ENCODE assay signal across 1 cellular context in the genomic region with DNA sequence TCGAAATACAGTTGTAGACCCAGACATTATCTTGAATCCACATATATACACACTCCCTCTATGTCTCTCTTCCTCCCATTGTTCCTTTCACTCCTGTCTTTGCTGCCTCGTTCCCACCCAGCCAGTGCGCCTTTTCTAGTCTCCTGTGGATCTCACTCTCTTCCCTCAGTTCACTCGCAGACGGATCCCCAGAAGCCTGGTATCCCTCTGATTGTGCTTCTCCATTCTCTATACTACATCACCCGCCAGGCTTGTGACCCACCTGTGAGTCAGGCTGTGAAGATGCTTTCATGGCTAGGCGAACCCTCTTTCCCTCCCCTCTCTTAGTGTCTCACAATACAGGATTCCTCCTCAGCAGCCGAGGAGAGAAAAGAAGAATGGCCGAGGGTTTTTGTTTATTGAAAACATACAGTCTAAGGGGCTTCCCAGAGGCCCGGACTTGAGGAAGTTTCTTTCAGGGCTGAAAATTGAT.
TF ChIP-seq lines count a peak whose summit lies in the region.

No MANE protein-coding gene starts in this region.

TF ChIP-seq in HepG2, 621 proteins besides CTCF, POLR2A, EP300 and RAD21:
- TF ChIP-seq, protein P1, sequence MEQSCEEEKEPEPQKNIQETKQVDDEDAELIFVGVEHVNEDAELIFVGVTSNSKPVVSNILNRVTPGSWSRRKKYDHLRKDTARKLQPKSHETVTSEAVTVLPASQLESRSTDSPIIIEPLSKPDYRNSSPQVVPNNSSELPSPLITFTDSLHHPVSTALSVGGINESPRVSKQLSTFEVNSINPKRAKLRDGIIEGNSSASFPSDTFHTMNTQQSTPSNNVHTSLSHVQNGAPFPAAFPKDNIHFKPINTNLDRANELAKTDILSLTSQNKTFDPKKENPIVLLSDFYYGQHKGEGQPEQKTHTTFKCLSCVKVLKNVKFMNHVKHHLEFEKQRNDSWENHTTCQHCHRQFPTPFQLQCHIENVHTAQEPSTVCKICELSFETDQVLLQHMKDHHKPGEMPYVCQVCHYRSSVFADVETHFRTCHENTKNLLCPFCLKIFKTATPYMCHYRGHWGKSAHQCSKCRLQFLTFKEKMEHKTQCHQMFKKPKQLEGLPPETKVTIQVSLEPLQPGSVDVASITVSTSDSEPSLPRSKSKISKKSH (CRISPR knock-in tag; IDR thresholded peaks at IDR 0.05; ENCODE audit: borderline replicate concordance): no peak
- no peak for TF ChIP-seq ZNF768 (CRISPR knock-in tag; IDR thresholded peaks at IDR 0.05)
- TF ChIP-seq, protein P2, sequence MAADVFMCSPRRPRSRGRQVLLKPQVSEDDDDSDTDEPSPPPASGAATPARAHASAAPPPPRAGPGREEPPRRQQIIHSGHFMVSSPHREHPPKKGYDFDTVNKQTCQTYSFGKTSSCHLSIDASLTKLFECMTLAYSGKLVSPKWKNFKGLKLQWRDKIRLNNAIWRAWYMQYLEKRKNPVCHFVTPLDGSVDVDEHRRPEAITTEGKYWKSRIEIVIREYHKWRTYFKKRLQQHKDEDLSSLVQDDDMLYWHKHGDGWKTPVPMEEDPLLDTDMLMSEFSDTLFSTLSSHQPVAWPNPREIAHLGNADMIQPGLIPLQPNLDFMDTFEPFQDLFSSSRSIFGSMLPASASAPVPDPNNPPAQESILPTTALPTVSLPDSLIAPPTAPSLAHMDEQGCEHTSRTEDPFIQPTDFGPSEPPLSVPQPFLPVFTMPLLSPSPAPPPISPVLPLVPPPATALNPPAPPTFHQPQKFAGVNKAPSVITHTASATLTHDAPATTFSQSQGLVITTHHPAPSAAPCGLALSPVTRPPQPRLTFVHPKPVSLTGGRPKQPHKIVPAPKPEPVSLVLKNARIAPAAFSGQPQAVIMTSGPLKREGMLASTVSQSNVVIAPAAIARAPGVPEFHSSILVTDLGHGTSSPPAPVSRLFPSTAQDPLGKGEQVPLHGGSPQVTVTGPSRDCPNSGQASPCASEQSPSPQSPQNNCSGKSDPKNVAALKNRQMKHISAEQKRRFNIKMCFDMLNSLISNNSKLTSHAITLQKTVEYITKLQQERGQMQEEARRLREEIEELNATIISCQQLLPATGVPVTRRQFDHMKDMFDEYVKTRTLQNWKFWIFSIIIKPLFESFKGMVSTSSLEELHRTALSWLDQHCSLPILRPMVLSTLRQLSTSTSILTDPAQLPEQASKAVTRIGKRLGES (CRISPR knock-in tag; IDR thresholded peaks at IDR 0.05; ENCODE audit: borderline replicate concordance): no peak
- TF ChIP-seq ZNF558 (CRISPR knock-in tag; IDR thresholded peaks at IDR 0.05; ENCODE audit: borderline replicate concordance): no peak
- TF ChIP-seq GLI4 (CRISPR knock-in tag; IDR thresholded peaks at IDR 0.05; ENCODE audit: borderline replicate concordance): no peak
- TF ChIP-seq ZNF3 (CRISPR knock-in tag; IDR thresholded peaks at IDR 0.05): no peak
- TF ChIP-seq, protein P3, sequence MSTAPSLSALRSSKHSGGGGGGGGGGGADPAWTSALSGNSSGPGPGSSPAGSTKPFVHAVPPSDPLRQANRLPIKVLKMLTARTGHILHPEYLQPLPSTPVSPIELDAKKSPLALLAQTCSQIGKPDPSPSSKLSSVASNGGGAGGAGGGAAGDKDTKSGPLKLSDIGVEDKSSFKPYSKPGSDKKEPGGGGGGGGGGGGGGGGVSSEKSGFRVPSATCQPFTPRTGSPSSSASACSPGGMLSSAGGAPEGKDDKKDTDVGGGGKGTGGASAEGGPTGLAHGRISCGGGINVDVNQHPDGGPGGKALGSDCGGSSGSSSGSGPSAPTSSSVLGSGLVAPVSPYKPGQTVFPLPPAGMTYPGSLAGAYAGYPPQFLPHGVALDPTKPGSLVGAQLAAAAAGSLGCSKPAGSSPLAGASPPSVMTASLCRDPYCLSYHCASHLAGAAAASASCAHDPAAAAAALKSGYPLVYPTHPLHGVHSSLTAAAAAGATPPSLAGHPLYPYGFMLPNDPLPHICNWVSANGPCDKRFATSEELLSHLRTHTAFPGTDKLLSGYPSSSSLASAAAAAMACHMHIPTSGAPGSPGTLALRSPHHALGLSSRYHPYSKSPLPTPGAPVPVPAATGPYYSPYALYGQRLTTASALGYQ (CRISPR knock-in tag; IDR thresholded peaks at IDR 0.05): no peak
- TF ChIP-seq, protein P4, sequence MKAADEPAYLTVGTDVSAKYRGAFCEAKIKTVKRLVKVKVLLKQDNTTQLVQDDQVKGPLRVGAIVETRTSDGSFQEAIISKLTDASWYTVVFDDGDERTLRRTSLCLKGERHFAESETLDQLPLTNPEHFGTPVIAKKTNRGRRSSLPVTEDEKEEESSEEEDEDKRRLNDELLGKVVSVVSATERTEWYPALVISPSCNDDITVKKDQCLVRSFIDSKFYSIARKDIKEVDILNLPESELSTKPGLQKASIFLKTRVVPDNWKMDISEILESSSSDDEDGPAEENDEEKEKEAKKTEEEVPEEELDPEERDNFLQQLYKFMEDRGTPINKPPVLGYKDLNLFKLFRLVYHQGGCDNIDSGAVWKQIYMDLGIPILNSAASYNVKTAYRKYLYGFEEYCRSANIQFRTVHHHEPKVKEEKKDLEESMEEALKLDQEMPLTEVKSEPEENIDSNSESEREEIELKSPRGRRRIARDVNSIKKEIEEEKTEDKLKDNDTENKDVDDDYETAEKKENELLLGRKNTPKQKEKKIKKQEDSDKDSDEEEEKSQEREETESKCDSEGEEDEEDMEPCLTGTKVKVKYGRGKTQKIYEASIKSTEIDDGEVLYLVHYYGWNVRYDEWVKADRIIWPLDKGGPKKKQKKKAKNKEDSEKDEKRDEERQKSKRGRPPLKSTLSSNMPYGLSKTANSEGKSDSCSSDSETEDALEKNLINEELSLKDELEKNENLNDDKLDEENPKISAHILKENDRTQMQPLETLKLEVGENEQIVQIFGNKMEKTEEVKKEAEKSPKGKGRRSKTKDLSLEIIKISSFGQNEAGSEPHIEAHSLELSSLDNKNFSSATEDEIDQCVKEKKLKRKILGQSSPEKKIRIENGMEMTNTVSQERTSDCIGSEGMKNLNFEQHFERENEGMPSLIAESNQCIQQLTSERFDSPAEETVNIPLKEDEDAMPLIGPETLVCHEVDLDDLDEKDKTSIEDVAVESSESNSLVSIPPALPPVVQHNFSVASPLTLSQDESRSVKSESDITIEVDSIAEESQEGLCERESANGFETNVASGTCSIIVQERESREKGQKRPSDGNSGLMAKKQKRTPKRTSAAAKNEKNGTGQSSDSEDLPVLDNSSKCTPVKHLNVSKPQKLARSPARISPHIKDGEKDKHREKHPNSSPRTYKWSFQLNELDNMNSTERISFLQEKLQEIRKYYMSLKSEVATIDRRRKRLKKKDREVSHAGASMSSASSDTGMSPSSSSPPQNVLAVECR (CRISPR knock-in tag; IDR thresholded peaks at IDR 0.05; ENCODE audit: borderline replicate concordance): no peak
TF ChIP-seq in HepG2: peak in this region for 0.
